8 cellular contexts compared by ENCODE assay signal in genomic region chr1:47932744-47933143, GRCh38.
"Had no signal": no experiment of that assay in that cellular context is flagged by ENCODE, and none has a peak within 500 bp of the region (broad histone marks: within the 10 kb centered on the region; RNA-seq: fewer than 3 reads in every experiment).

No MANE protein-coding gene starts in this region.

- H3K4me3 ChIP-seq: GM23338 had no signal

- H3K27ac Mint-ChIP-seq: GM23338, H9, IgD-negative memory B cell had no signal

- H2AFZ ChIP-seq: GM23338 had no signal

- ATAC-seq: GM23338 had no signal

- H3K4me2 ChIP-seq: GM23338 had no signal

- H3K9me3 Mint-ChIP-seq: GM23338, H9 had no signal

- FAIRE-seq: H1, H54, HTR-8/SVneo had no signal

- DNase-seq: H9, HCEC 1CT, KG1 had no signal

- H3K4me3 Mint-ChIP-seq: GM23338, H9 had no signal

- H3K4me1 Mint-ChIP-seq: IgD-negative memory B cell had no signal
